ENCODE assay signal across 1 cellular context in genomic region chr12:120194534-120195395, GRCh38.
TF ChIP-seq lines count a peak whose summit lies in the region.

Gene GCN1, minus strand, starts transcription at chr12:120194715. Its CDS starts 18 bp downstream, at chr12:120194697.

TF ChIP-seq in K562, 482 proteins besides CTCF, POLR2A, EP300 and RAD21 (continued from another document and continues in another):
- TF ChIP-seq DMBX1 (CRISPR knock-in tag; IDR thresholded peaks at IDR 0.05; ENCODE audit: borderline replicate concordance) (peak; percentile 35; the same call in 1 of the 2 replicates), POLR2AphosphoS2 (IDR thresholded peaks at IDR 0.05; ENCODE audit: low read length) (peak; percentile 69), SRSF7 (optimal IDR thresholded peaks at IDR 0.05; ENCODE audit: low read depth, low read length) (no peak), TCF7L2 (IDR thresholded peaks at IDR 0.05; ENCODE audit: low read depth, low read length) (no peak), THAP12 (CRISPR knock-in tag; IDR thresholded peaks at IDR 0.05) (peak; percentile 88; the same call in 1 of the 2 replicates), CHAMP1 (IDR thresholded peaks at IDR 0.05) (no peak), CGGBP1 (CRISPR knock-in tag; IDR thresholded peaks at IDR 0.05) (no peak), BCOR (IDR thresholded peaks at IDR 0.05) (no peak), ZNF24 (IDR thresholded peaks at IDR 0.05) (no peak), REST (CRISPR knock-in tag; IDR thresholded peaks at IDR 0.05; ENCODE audit: low read depth) (peak; percentile 54), HDAC2 (IDR thresholded peaks at IDR 0.05) (0 out of 2 replicates have a peak, but pooled peaks have one; percentile 11), HNRNPH1 (optimal IDR thresholded peaks at IDR 0.05; ENCODE audit: low read depth, low read length) (no peak), ZFPM2 (CRISPR knock-in tag; IDR thresholded peaks at IDR 0.05) (no peak), SMAD4 (CRISPR knock-in tag; conservative IDR thresholded peaks at IDR 0.05) (peak; percentile 73; the same call in 1 of the 2 replicates), MCM3 (IDR thresholded peaks at IDR 0.05) (no peak), RBM34 (IDR thresholded peaks at IDR 0.05; ENCODE audit: borderline replicate concordance, insufficient read depth, low read length) (0 out of 2 replicates have a peak, but pooled peaks have one; percentile 89), SMARCE1 (IDR thresholded peaks at IDR 0.05) (0 out of 2 replicates have a peak, but pooled peaks have one; percentile 21), ZNF165 (CRISPR knock-in tag; IDR thresholded peaks at IDR 0.05; ENCODE audit: borderline replicate concordance) (no peak), ZBTB12 (CRISPR knock-in tag; IDR thresholded peaks at IDR 0.05) (0 out of 2 replicates have a peak, but pooled peaks have one; percentile 31), HMG20B (CRISPR knock-in tag; IDR thresholded peaks at IDR 0.05) (no peak), EGR1 (conservative IDR thresholded peaks at IDR 0.05) (peak; percentile 48), POLR2G (IDR thresholded peaks at IDR 0.05; ENCODE audit: low read depth, low read length) (peak; percentile 99), GTF2E2 (tag; IDR thresholded peaks at IDR 0.05) (peak; percentile 96), MEF2A (IDR thresholded peaks at IDR 0.05; ENCODE audit: control insufficient read depth, low read depth, low read length) (no peak)
- TF ChIP-seq, protein P1, sequence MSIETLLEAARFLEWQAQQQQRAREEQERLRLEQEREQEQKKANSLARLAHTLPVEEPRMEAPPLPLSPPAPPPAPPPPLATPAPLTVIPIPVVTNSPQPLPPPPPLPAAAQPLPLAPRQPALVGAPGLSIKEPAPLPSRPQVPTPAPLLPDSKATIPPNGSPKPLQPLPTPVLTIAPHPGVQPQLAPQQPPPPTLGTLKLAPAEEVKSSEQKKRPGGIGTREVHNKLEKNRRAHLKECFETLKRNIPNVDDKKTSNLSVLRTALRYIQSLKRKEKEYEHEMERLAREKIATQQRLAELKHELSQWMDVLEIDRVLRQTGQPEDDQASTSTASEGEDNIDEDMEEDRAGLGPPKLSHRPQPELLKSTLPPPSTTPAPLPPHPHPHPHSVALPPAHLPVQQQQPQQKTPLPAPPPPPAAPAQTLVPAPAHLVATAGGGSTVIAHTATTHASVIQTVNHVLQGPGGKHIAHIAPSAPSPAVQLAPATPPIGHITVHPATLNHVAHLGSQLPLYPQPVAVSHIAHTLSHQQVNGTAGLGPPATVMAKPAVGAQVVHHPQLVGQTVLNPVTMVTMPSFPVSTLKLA (conservative IDR thresholded peaks at IDR 0.05), result peak; percentile 76 to 94
- TF ChIP-seq, protein P2, sequence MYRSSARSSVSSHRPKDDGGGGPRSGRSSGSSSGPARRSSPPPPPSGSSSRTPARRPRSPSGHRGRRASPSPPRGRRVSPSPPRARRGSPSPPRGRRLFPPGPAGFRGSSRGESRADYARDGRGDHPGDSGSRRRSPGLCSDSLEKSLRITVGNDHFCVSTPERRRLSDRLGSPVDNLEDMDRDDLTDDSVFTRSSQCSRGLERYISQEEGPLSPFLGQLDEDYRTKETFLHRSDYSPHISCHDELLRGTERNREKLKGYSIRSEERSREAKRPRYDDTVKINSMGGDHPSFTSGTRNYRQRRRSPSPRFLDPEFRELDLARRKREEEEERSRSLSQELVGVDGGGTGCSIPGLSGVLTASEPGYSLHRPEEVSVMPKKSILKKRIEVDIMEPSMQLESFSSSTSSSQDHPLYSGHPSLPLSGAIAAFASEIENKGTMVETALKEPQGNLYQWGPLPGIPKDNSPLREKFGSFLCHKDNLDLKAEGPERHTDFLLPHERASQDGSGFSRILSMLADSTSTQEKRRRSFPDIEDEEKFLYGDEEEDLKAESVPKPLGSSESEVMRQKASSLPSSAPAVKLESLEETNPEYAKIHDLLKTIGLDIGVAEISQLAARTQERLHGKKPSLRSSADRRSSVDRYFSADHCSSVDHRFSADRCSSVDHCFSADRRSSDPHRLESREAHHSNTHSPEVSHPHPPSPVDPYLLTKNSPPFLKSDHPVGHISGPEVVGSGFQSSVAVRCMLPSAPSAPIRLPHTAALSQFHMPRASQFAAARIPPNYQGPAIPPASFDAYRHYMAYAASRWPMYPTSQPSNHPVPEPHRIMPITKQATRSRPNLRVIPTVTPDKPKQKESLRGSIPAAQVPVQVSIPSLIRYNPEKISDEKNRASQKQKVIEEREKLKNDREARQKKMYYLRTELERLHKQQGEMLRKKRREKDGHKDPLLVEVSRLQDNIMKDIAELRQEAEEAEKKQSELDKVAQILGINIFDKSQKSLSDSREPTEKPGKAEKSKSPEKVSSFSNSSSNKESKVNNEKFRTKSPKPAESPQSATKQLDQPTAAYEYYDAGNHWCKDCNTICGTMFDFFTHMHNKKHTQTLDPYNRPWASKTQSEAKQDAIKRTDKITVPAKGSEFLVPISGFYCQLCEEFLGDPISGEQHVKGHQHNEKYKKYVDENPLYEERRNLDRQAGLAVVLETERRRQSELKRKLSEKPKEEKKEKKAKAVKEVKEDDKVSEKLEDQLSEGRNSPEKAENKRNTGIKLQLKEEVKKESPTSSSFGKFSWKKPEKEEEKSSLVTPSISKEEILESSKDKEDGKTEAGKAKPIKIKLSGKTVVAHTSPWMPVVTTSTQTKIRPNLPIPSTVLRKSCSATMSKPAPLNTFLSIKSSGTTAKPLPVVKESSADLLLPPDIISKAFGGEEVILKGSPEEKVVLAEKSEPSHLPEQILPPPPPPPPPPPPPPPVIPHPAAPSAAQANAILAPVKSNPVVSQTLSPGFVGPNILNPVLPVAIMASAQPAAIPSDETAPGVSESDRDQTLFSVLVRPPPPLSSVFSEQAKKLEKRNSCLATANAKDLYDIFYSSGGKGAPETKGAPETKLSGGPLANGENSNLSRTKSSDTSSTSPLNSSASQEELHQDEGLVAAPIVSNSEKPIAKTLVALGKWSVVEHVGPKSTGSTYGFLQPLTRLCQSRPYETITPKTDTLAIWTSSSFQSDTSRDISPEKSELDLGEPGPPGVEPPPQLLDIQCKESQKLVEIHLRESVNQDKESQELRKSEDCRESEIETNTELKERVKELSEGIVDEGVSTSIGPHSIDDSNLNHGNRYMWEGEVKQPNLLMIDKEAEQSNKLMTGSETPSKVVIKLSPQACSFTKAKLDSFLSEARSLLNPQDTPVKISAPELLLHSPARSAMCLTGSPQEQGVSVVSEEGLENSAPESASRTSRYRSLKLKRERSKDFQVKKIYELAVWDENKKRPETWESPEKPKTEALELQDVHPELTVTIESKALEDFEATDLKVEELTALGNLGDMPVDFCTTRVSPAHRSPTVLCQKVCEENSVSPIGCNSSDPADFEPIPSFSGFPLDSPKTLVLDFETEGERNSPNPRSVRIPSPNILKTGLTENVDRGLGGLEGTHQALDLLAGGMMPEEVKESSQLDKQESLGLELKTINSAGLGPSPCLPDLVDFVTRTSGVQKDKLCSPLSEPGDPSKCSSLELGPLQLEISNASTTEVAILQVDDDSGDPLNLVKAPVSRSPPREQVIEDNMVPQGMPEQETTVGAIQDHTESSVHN (IDR thresholded peaks at IDR 0.05; ENCODE audit: borderline replicate concordance in 1 of 2, low read depth in 1 of 2), result no peak
- TF ChIP-seq, protein P3, sequence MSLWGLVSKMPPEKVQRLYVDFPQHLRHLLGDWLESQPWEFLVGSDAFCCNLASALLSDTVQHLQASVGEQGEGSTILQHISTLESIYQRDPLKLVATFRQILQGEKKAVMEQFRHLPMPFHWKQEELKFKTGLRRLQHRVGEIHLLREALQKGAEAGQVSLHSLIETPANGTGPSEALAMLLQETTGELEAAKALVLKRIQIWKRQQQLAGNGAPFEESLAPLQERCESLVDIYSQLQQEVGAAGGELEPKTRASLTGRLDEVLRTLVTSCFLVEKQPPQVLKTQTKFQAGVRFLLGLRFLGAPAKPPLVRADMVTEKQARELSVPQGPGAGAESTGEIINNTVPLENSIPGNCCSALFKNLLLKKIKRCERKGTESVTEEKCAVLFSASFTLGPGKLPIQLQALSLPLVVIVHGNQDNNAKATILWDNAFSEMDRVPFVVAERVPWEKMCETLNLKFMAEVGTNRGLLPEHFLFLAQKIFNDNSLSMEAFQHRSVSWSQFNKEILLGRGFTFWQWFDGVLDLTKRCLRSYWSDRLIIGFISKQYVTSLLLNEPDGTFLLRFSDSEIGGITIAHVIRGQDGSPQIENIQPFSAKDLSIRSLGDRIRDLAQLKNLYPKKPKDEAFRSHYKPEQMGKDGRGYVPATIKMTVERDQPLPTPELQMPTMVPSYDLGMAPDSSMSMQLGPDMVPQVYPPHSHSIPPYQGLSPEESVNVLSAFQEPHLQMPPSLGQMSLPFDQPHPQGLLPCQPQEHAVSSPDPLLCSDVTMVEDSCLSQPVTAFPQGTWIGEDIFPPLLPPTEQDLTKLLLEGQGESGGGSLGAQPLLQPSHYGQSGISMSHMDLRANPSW (CRISPR knock-in tag; IDR thresholded peaks at IDR 0.05), result no peak
- TF ChIP-seq, protein P4, sequence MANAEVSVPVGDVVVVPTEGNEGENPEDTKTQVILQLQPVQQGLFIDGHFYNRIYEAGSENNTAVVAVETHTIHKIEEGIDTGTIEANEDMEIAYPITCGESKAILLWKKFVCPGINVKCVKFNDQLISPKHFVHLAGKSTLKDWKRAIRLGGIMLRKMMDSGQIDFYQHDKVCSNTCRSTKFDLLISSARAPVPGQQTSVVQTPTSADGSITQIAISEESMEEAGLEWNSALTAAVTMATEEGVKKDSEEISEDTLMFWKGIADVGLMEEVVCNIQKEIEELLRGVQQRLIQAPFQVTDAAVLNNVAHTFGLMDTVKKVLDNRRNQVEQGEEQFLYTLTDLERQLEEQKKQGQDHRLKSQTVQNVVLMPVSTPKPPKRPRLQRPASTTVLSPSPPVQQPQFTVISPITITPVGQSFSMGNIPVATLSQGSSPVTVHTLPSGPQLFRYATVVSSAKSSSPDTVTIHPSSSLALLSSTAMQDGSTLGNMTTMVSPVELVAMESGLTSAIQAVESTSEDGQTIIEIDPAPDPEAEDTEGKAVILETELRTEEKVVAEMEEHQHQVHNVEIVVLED (CRISPR knock-in tag; IDR thresholded peaks at IDR 0.05), result peak; percentile 56; the same call in 1 of the 2 replicates
